7 cellular contexts compared by ENCODE assay signal in the genomic region with DNA sequence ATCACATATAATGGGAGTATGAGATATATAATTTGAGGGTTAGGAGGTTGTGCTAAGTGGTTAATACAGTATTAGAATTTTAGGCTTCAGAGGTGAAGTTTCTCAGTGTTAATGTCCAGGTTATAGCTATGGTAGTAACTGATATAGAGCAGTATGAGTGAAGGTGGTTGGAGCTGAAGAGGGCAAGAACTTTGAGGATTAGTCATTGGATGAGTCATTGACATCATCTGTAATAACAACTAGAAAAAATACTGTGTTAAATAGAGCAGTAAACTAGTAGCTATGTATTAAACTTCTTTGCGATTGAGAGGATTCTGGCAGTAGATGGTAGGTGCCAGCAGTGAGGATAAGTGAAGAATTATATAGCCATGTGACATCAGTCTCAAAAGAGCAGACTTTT. TPM values are rescaled to one million over a fixed set of nuclear protein-coding genes. Genes with fewer than 3 reads are reported as not detected.
DNase-seq lines count a peak whose midpoint lies in the region; ATAC-seq and TF ChIP-seq lines count a peak whose summit lies in the region.

No MANE protein-coding gene starts in this region.

- in situ Hi-C loops in KBM-7 (cut with MboI; ENCODE audit: low pct_unique_long_range_greater_than_20kb, low sequenced_read_pairs): no loop called here

- DNase-seq in H4 (ENCODE audit: low spot score) (peak; percentile 16), RWPE1 (ENCODE audit: low spot score) (peak; percentile 67), fibroblast of gingiva (ENCODE audit: low read depth) (peak; percentile 52), skeletal muscle cell (ENCODE audit: low read depth) (peak; percentile 60), KBM-7 (no peak), sciatic nerve (ENCODE audit: low spot score) (no peak)

- CTCF ChIA-PET in RWPE1 (lab: Yijun Ruan, JAX): interaction anchor here (0.7 kb wide), 1 partner anchor 48 kb away, joined by 3 read pairs; a partner anchor contains a TSS

- POLR2A ChIA-PET in RWPE1 (lab: Yijun Ruan, JAX; ENCODE audit: low non-redundant PET): interaction anchor here (0.6 kb wide), 1 partner anchor 149 kb away, joined by 5 read pairs; no protein-coding TSS in a partner anchor

- TF ChIP-seq CTCF in RWPE1 (conservative IDR thresholded peaks at IDR 0.05; ENCODE audit: low read depth): no peak

- no peak overlapping the region for H3K27ac ChIP-seq in RWPE1

- intact Hi-C loops in sciatic nerve (cut with DNase I): no loop called here

- H3K4me3 ChIP-seq in skeletal muscle cell (ENCODE audit: low read depth, low read length): no peak overlapping the region

- ATAC-seq in HG03025 (IDR thresholded peaks at IDR 0.05; ENCODE audit: low FRiP score, unreplicated experiment) (no peak), sciatic nerve (no peak)

RNA-seq across cellular contexts. Expression of a gene that starts 47.5 kb away (rescaled TPM):
- total RNA-seq in H4 (2014; rRNA removed; shearing (Covaris generic)): 39.1 and 40.0 TPM in 2 replicates
- total RNA-seq in sciatic nerve: 68.9 TPM

Comparison
In these comparisons a context has a peak if more than half of its experiments do, and no peak if none do; other contexts are left out.
1. DNase-seq: peak in H4 (single experiment), RWPE1 (single experiment), fibroblast of gingiva (single experiment) and skeletal muscle cell (single experiment); none in KBM-7 (single experiment) and sciatic nerve (single experiment).